Comparison of ENCODE assay signal across 17 cellular contexts in the genomic region with DNA sequence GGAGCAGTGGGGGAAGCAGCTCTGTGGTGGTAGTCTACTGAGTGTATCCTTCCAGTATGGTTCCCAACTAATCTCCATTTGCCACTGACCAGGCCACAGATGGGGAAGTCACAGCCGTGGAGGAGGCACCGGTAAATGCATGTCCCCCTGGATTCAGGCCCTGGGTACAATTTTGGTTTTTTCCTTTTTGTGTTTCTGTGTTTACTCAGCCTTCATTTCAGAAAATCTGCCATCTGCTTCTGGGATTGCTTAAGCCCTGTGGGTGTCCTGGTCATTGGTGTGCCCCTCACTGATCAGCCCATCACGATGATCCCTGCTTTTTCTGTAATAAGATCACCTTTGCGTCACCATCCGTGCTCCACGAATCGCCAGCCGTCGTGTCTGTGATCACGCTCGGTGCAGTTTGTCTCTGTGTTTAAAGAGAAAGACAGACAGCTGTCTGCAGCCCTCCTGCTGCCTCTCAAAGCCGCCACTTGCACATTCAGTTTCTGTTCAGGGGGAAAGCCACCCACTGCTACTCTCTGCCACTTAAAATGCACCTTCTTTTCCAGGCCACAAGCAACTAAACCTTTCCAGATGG.
A peak's percentile ranks its signal among the peaks of the same experiment; 100 is the strongest.
DNase-seq lines count a peak whose midpoint lies in the region; ATAC-seq and TF ChIP-seq lines count a peak whose summit lies in the region.
"Had no signal": no experiment of that assay in that cellular context is flagged by ENCODE, and none has a peak within 500 bp of the region (broad histone marks: within the 10 kb centered on the region; RNA-seq: fewer than 3 reads in every experiment).

No MANE protein-coding gene starts in this region.

- H3K4me1 ChIP-seq in right atrium auricular region: no peaks in the 10 kb centered on the region

- H3K9me3 Mint-ChIP-seq in endothelial cell (ENCODE audit: unreplicated experiment): no peaks in the 10 kb centered on the region
- H3K9me3 Mint-ChIP-seq: CD8-positive, alpha-beta T cell had no signal

- peak overlapping the region; percentile 56 for H3K4me3 Mint-ChIP-seq in endothelial cell (ENCODE audit: unreplicated experiment)
- H3K4me3 Mint-ChIP-seq: B cell; CD8-positive, alpha-beta T cell had no signal

- H3K36me3 Mint-ChIP-seq in endothelial cell (ENCODE audit: low read depth, unreplicated experiment): peaks cover 75% of the 10 kb centered on the region

- peaks cover 9% of the 10 kb centered on the region for H3K4me1 Mint-ChIP-seq in endothelial cell (ENCODE audit: unreplicated experiment)

- ATAC-seq in GM21360 (IDR thresholded peaks at IDR 0.05; ENCODE audit: unreplicated experiment): no peak
- ATAC-seq: CD8-positive, alpha-beta T cell had no signal

- H3K27ac Mint-ChIP-seq in endothelial cell (ENCODE audit: unreplicated experiment): no peak overlapping the region
- H3K27ac Mint-ChIP-seq: B cell; CD8-positive, alpha-beta T cell had no signal

- H3K27ac ChIP-seq in C4-2B (peak overlapping the region; percentile 6), VCaP (peak overlapping the region; percentile 99), right atrium auricular region (no peak overlapping the region)
- H3K27ac ChIP-seq: GM23248 had no signal

- H3K27me3 Mint-ChIP-seq in endothelial cell (ENCODE audit: unreplicated experiment): peaks cover 1% of the 10 kb centered on the region
- H3K27me3 Mint-ChIP-seq: B cell had no signal

- peak; percentile 15 for DNase-seq in MV-4-11 (lab: John Stamatoyannopoulos, UW)
- DNase-seq in endothelial cell (ENCODE audit: low spot score): no peak
- DNase-seq in RKO (ENCODE audit: low spot score): no peak
- DNase-seq in amygdala (lab: John Stamatoyannopoulos, UW): no peak
- DNase-seq in right atrium auricular region (ENCODE audit: low spot score): no peak
- DNase-seq: CD8-positive, alpha-beta T cell; EL; GM23248; NCI-H1436 treated with DMSO at 0.1 percent for 48 hours; NCI-H2081 treated with DMSO at 0.1 percent for 48 hours; NCI-H446 treated with DMSO at 0.1 percent for 48 hours; NK-92 treated with Interleukin-12 subunit alpha and Interleukin-12 subunit beta, amount 100 ng/mL, for 24 hours; OCI-M1 had no signal

- TF ChIP-seq CTCF in C4-2B (conservative IDR thresholded peaks at IDR 0.05) (no peak), VCaP (conservative IDR thresholded peaks at IDR 0.05) (no peak), endothelial cell (IDR thresholded peaks at IDR 0.05; ENCODE audit: unreplicated experiment) (no peak), right atrium auricular region (IDR thresholded peaks at IDR 0.05) (no peak)

- no peaks in the 10 kb centered on the region for H3K9me3 ChIP-seq in right atrium auricular region

- H3K36me3 ChIP-seq in right atrium auricular region: peaks cover 52% of the 10 kb centered on the region

- no peaks in the 10 kb centered on the region for H3K27me3 ChIP-seq in right atrium auricular region

- no peak overlapping the region for H3K4me3 ChIP-seq in right atrium auricular region
- H3K4me3 ChIP-seq: GM23248 had no signal

Comparison
In these comparisons a context has a peak if more than half of its experiments do, and no peak if none do; other contexts are left out.
1. H3K27ac ChIP-seq: peak in C4-2B (single experiment) and VCaP (single experiment); none in right atrium auricular region (0 of 2).